Comparison of ENCODE assay signal across 1 cellular context in genomic region chr20:38446441-38447209, GRCh38.
TF ChIP-seq lines count a peak whose summit lies in the region.

No MANE protein-coding gene starts in this region.

TF ChIP-seq in HepG2, 621 proteins besides CTCF, POLR2A, EP300 and RAD21 (continued from another document and continues in another):
- TF ChIP-seq, protein P1, sequence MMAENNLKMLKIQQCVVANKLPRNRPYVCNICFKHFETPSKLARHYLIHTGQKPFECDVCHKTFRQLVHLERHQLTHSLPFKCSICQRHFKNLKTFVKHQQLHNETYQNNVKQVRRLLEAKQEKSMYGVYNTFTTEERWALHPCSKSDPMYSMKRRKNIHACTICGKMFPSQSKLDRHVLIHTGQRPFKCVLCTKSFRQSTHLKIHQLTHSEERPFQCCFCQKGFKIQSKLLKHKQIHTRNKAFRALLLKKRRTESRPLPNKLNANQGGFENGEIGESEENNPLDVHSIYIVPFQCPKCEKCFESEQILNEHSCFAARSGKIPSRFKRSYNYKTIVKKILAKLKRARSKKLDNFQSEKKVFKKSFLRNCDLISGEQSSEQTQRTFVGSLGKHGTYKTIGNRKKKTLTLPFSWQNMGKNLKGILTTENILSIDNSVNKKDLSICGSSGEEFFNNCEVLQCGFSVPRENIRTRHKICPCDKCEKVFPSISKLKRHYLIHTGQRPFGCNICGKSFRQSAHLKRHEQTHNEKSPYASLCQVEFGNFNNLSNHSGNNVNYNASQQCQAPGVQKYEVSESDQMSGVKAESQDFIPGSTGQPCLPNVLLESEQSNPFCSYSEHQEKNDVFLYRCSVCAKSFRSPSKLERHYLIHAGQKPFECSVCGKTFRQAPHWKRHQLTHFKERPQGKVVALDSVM (CRISPR knock-in tag; IDR thresholded peaks at IDR 0.05), result peak; percentile 75
- TF ChIP-seq NFAT5 (CRISPR knock-in tag; IDR thresholded peaks at IDR 0.05), result peak; percentile 86; the same call in 1 of the 2 replicates
- 0 out of 2 replicates have a peak, but pooled peaks have one; percentile 32 for TF ChIP-seq ZNF34 (CRISPR knock-in tag; IDR thresholded peaks at IDR 0.05; ENCODE audit: borderline replicate concordance)
- TF ChIP-seq ESRRA (CRISPR knock-in tag; IDR thresholded peaks at IDR 0.05; ENCODE audit: low read depth), result peak; percentile 86
- peak; percentile 91 for TF ChIP-seq HOMEZ (CRISPR knock-in tag; IDR thresholded peaks at IDR 0.05; ENCODE audit: low read depth)
- TF ChIP-seq THRA (CRISPR knock-in tag; IDR thresholded peaks at IDR 0.05; ENCODE audit: borderline replicate concordance), result peak; percentile 94
- no peak for TF ChIP-seq ZBTB1 (CRISPR knock-in tag; IDR thresholded peaks at IDR 0.05; ENCODE audit: borderline replicate concordance)
- TF ChIP-seq PAF1 (CRISPR knock-in tag; IDR thresholded peaks at IDR 0.05), result peak; percentile 74; the same call in 1 of the 2 replicates
- TF ChIP-seq, protein P2, sequence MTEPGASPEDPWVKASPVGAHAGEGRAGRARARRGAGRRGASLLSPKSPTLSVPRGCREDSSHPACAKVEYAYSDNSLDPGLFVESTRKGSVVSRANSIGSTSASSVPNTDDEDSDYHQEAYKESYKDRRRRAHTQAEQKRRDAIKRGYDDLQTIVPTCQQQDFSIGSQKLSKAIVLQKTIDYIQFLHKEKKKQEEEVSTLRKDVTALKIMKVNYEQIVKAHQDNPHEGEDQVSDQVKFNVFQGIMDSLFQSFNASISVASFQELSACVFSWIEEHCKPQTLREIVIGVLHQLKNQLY (CRISPR knock-in tag; IDR thresholded peaks at IDR 0.05), result peak; percentile 83; the same call in 1 of the 2 replicates
- peak; percentile 87; the same call in 1 of the 2 replicates for TF ChIP-seq ZNF703 (CRISPR knock-in tag; IDR thresholded peaks at IDR 0.05; ENCODE audit: borderline replicate concordance)
- TF ChIP-seq ZNF3 (CRISPR knock-in tag; IDR thresholded peaks at IDR 0.05), result peak; percentile 78
- 0 out of 2 replicates have a peak, but pooled peaks have one; percentile 78 for TF ChIP-seq ZNF510 (CRISPR knock-in tag; IDR thresholded peaks at IDR 0.05; ENCODE audit: low read depth)
- TF ChIP-seq RARA (CRISPR knock-in tag; IDR thresholded peaks at IDR 0.05), result peak; percentile 80
- TF ChIP-seq, protein P3, sequence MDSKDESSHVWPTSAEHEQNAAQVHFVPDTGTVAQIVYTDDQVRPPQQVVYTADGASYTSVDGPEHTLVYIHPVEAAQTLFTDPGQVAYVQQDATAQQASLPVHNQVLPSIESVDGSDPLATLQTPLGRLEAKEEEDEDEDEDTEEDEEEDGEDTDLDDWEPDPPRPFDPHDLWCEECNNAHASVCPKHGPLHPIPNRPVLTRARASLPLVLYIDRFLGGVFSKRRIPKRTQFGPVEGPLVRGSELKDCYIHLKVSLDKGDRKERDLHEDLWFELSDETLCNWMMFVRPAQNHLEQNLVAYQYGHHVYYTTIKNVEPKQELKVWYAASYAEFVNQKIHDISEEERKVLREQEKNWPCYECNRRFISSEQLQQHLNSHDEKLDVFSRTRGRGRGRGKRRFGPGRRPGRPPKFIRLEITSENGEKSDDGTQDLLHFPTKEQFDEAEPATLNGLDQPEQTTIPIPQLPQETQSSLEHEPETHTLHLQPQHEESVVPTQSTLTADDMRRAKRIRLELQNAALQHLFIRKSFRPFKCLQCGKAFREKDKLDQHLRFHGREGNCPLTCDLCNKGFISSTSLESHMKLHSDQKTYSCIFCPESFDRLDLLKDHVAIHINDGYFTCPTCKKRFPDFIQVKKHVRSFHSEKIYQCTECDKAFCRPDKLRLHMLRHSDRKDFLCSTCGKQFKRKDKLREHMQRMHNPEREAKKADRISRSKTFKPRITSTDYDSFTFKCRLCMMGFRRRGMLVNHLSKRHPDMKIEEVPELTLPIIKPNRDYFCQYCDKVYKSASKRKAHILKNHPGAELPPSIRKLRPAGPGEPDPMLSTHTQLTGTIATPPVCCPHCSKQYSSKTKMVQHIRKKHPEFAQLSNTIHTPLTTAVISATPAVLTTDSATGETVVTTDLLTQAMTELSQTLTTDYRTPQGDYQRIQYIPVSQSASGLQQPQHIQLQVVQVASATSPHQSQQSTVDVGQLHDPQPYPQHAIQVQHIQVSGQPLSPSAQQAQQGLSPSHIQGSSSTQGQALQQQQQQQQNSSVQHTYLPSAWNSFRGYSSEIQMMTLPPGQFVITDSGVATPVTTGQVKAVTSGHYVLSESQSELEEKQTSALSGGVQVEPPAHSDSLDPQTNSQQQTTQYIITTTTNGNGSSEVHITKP (CRISPR knock-in tag; IDR thresholded peaks at IDR 0.05; ENCODE audit: low read depth), result peak; percentile 90
- TF ChIP-seq TSC22D2 (CRISPR knock-in tag; IDR thresholded peaks at IDR 0.05; ENCODE audit: borderline replicate concordance), result peak; percentile 86
- TF ChIP-seq ZNF570 (CRISPR knock-in tag; IDR thresholded peaks at IDR 0.05; ENCODE audit: borderline replicate concordance), result no peak; the same call in 1 of the 2 replicates
- TF ChIP-seq, protein P4, sequence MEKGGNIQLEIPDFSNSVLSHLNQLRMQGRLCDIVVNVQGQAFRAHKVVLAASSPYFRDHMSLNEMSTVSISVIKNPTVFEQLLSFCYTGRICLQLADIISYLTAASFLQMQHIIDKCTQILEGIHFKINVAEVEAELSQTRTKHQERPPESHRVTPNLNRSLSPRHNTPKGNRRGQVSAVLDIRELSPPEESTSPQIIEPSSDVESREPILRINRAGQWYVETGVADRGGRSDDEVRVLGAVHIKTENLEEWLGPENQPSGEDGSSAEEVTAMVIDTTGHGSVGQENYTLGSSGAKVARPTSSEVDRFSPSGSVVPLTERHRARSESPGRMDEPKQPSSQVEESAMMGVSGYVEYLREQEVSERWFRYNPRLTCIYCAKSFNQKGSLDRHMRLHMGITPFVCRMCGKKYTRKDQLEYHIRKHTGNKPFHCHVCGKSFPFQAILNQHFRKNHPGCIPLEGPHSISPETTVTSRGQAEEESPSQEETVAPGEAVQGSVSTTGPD (CRISPR knock-in tag; IDR thresholded peaks at IDR 0.05), result no peak
- peak; percentile 66 for TF ChIP-seq HNF4A (CRISPR knock-in tag; IDR thresholded peaks at IDR 0.05)
- no peak for TF ChIP-seq SRSF4 (IDR thresholded peaks at IDR 0.05; ENCODE audit: low read depth, low read length, poor library complexity, severe bottlenecking)
- TF ChIP-seq ZNF225 (CRISPR knock-in tag; IDR thresholded peaks at IDR 0.05), result peak; percentile 97
- TF ChIP-seq PHF8 (CRISPR knock-in tag; IDR thresholded peaks at IDR 0.05), result peak; percentile 100
- no peak; the same call in 1 of the 2 replicates for TF ChIP-seq ATAD3A (CRISPR knock-in tag; IDR thresholded peaks at IDR 0.05)
- TF ChIP-seq FUBP1 (CRISPR knock-in tag; IDR thresholded peaks at IDR 0.05; ENCODE audit: borderline replicate concordance), result peak; percentile 88; the same call in 1 of the 2 replicates
- TF ChIP-seq RARG (CRISPR knock-in tag; IDR thresholded peaks at IDR 0.05; ENCODE audit: low read depth), result 0 out of 2 replicates have a peak, but pooled peaks have one; percentile 85
- TF ChIP-seq ZNF292 (CRISPR knock-in tag; IDR thresholded peaks at IDR 0.05; ENCODE audit: borderline replicate concordance, low read depth), result peak; percentile 53
- TF ChIP-seq, protein P5, sequence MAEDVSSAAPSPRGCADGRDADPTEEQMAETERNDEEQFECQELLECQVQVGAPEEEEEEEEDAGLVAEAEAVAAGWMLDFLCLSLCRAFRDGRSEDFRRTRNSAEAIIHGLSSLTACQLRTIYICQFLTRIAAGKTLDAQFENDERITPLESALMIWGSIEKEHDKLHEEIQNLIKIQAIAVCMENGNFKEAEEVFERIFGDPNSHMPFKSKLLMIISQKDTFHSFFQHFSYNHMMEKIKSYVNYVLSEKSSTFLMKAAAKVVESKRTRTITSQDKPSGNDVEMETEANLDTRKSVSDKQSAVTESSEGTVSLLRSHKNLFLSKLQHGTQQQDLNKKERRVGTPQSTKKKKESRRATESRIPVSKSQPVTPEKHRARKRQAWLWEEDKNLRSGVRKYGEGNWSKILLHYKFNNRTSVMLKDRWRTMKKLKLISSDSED (CRISPR knock-in tag; IDR thresholded peaks at IDR 0.05), result peak; percentile 93; the same call in 1 of the 2 replicates
- TF ChIP-seq NFE2L2 (IDR thresholded peaks at IDR 0.05; ENCODE audit: low read length), result no peak
- no peak for TF ChIP-seq ZNF207 (IDR thresholded peaks at IDR 0.05; ENCODE audit: borderline replicate concordance)
